In the genomic region with DNA sequence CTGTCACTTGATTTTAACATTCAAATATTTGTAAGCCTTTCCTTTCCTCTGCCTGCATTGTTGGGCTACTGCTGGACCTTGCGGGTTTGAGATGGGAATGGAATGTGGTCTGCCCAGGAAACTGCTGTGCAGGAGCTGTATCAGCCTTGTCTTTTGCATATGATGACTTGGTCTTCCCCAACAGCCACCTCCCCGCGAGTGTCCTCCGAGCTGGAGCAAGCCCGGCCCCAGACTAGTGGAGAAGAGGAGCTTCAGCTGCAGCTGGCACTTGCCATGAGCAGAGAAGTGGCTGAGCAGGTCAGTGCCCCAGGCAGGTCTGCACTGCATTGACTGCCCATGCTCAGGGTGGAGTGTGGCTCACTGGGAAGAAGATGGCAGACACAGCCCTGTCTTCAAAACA, we compare ENCODE assay signal across 30 cellular contexts. TPM values are rescaled to one million over a fixed set of nuclear protein-coding genes. Genes with fewer than 3 reads are reported as not detected.
DNase-seq lines count a peak whose midpoint lies in the region; ATAC-seq, FAIRE-seq and TF ChIP-seq lines count a peak whose summit lies in the region.
"Had no signal": no experiment of that assay in that cellular context is flagged by ENCODE, and none has a peak within 500 bp of the region (broad histone marks: within the 10 kb centered on the region; RNA-seq: fewer than 3 reads in every experiment).

No MANE protein-coding gene starts in this region.

- no peak overlapping the region for H2AFZ ChIP-seq in keratinocyte (ENCODE audit: control insufficient read depth, low read length)

- dilution Hi-C loops in keratinocyte (cut with MboI; ENCODE audit: extremely low pct_ligation_motif_present, low sequenced_read_pairs) = no loop called here

- H3K27me3 ChIP-seq in keratinocyte (ENCODE audit: control insufficient read depth, extremely low read depth, insufficient read depth, low read length) = no peaks in the 10 kb centered on the region
- H3K27me3 ChIP-seq: cardiac muscle cell, gastrocnemius medialis, ovary had no signal

- peaks cover 1% of the 10 kb centered on the region for H3K27me3 Mint-ChIP-seq in HFFc6 (ENCODE audit: insufficient read depth)

- peaks cover 18% of the 10 kb centered on the region for H3K36me3 Mint-ChIP-seq in HFFc6 (ENCODE audit: low read depth)

- ATAC-seq in HG03457 (IDR thresholded peaks at IDR 0.05; ENCODE audit: unreplicated experiment) = no peak
- ATAC-seq: activated CD8-positive, alpha-beta T cell treated with anti-CD3 and anti-CD28 coated beads for 36 hours; activated naive CD4-positive, alpha-beta T cell treated with anti-CD3 and anti-CD28 coated beads, Interleukin-2, amount 50 U/mL, for 72 hours; activated T-helper 17 cell treated with anti-CD3 and anti-CD28 coated beads, Interleukin-2, amount 50 U/mL, for 72 hours; gastrocnemius medialis; SK-N-SH treated with all-trans-retinoic acid at 6 μM for 48 hours had no signal

- no peak for DNase-seq in HFFc6
- no peak for DNase-seq in keratinocyte (ENCODE audit: low read depth, low spot score)
- no peak for DNase-seq in substantia nigra (lab: John Stamatoyannopoulos, UW)
- DNase-seq in DMS53 (lab: John Stamatoyannopoulos, UW) = no peak
- DNase-seq in iPS-NIHi11 (ENCODE audit: low spot score) = no peak
- DNase-seq: activated CD8-positive, alpha-beta T cell treated with anti-CD3 and anti-CD28 coated beads for 36 hours; anterior cingulate cortex; gastrocnemius medialis; hippocampal formation; immature natural killer cell; Karpas-422; left ventricle myocardium inferior; NCI-H146; NCI-H2107; NCI-H446 treated with DMSO at 0.1 percent for 48 hours; ovary; stimulated activated CD4-positive, alpha-beta T cell treated with anti-CD3 and anti-CD28 coated beads, Interleukin-2, amount 100 ng/mL, for 48 hours; T-helper 2 cell had no signal

- no peaks in the 10 kb centered on the region for H3K9me3 ChIP-seq in keratinocyte (ENCODE audit: control insufficient read depth, low read depth, low read length)
- H3K9me3 ChIP-seq: gastrocnemius medialis, left ventricle myocardium inferior, ovary had no signal

- peak; percentile 17 for FAIRE-seq in keratinocyte (lab: Jason Lieb, UNC)
- FAIRE-seq: endometrium, H54, urothelium cell line had no signal

- H3K4me2 ChIP-seq in keratinocyte (ENCODE audit: control insufficient read depth, extremely low read depth, insufficient read depth, low read depth, low read length) = peak overlapping the region; percentile 2

- H3K27ac Mint-ChIP-seq in HFFc6 = peak overlapping the region; percentile 33; the same call in 1 of the 2 replicates
- H3K27ac Mint-ChIP-seq: activated CD8-positive, alpha-beta T cell treated with anti-CD3 and anti-CD28 coated beads for 36 hours; activated T-helper 17 cell treated with anti-CD3 and anti-CD28 coated beads, Interleukin-2, amount 50 U/mL, for 72 hours; dendritic cell treated with granulocyte-macrophage colony-stimulating factor and Interleukin-4, amounts not matched to agents 40 ng/mL and 50 ng/mL, for 4 days; immature natural killer cell; nephron had no signal

- H3K4me3 Mint-ChIP-seq in HFFc6 = no peak overlapping the region
- H3K4me3 Mint-ChIP-seq: activated CD8-positive, alpha-beta T cell treated with anti-CD3 and anti-CD28 coated beads for 36 hours; activated T-helper 17 cell treated with anti-CD3 and anti-CD28 coated beads, Interleukin-2, amount 50 U/mL, for 72 hours; dendritic cell treated with granulocyte-macrophage colony-stimulating factor and Interleukin-4, amounts not matched to agents 40 ng/mL and 50 ng/mL, for 4 days; immature natural killer cell; nephron had no signal

- peaks cover 15 to 37% of the 10 kb centered on the region in 2 experiments for H3K36me3 ChIP-seq in keratinocyte (ENCODE audit: control insufficient read depth in 2 of 2, extremely low read depth in 1 of 2, insufficient read depth in 2 of 2, low read length in 2 of 2)
- H3K36me3 ChIP-seq: cardiac muscle cell, ovary had no signal

- H3K9me1 ChIP-seq in keratinocyte (ENCODE audit: control insufficient read depth, extremely low read depth, insufficient read depth, low read length) = peaks cover 4% of the 10 kb centered on the region

- peaks cover 30% of the 10 kb centered on the region for H3K4me1 ChIP-seq in keratinocyte (ENCODE audit: control insufficient read depth, extremely low read depth, insufficient read depth, low read length)

- H3K9ac ChIP-seq in keratinocyte (ENCODE audit: control insufficient read depth, extremely low read depth, insufficient read depth, low read length) = no peak overlapping the region

- H3K4me1 Mint-ChIP-seq in HFFc6 (ENCODE audit: low read depth) = peaks cover 51% of the 10 kb centered on the region

- H4K20me1 ChIP-seq in keratinocyte (ENCODE audit: control insufficient read depth, extremely low read depth, insufficient read depth, low read length) = no peaks in the 10 kb centered on the region

- TF ChIP-seq CTCF in HFFc6 (IDR thresholded peaks at IDR 0.05) = no peak
- no peak for TF ChIP-seq CTCF in keratinocyte (optimal IDR thresholded peaks at IDR 0.05 in 1 of 3, IDR thresholded peaks at IDR 0.05 in 1 of 3, conservative IDR thresholded peaks at IDR 0.05 in 1 of 3; ENCODE audit: extremely low read depth in 1 of 3, insufficient read depth in 2 of 3, low read length in 3 of 3)

- H3K9me3 Mint-ChIP-seq in HFFc6 = no peaks in the 10 kb centered on the region
- H3K9me3 Mint-ChIP-seq: activated CD8-positive, alpha-beta T cell treated with anti-CD3 and anti-CD28 coated beads for 36 hours; activated naive CD4-positive, alpha-beta T cell treated with anti-CD3 and anti-CD28 coated beads, Interleukin-2, amount 50 U/mL, for 72 hours; activated T-helper 17 cell treated with anti-CD3 and anti-CD28 coated beads, Interleukin-2, amount 50 U/mL, for 72 hours; dendritic cell treated with granulocyte-macrophage colony-stimulating factor and Interleukin-4, amounts not matched to agents 40 ng/mL and 50 ng/mL, for 4 days; immature natural killer cell; nephron had no signal

- H3K4me3 ChIP-seq in keratinocyte (ENCODE audit: control insufficient read depth in 2 of 3, extremely low read depth in 1 of 3, insufficient read depth in 2 of 3, low read depth in 1 of 3, low read length in 3 of 3) = no peak overlapping the region
- H3K4me3 ChIP-seq: cardiac muscle cell, gastrocnemius medialis, left ventricle myocardium inferior, ovary had no signal

- H3K79me2 ChIP-seq in keratinocyte (ENCODE audit: control insufficient read depth, insufficient read depth, low read length) = no peaks in the 10 kb centered on the region

- H3K27ac ChIP-seq in angular gyrus (ENCODE audit: low read depth, low read length) (peak overlapping the region; percentile 72), keratinocyte (ENCODE audit: control insufficient read depth, insufficient read depth, low read length) (no peak overlapping the region), substantia nigra (ENCODE audit: low read depth, low read length, poor library complexity, severe bottlenecking) (peak overlapping the region; percentile 95)
- H3K27ac ChIP-seq: cardiac muscle cell, gastrocnemius medialis, left ventricle myocardium inferior, ovary had no signal

RNA-seq across cellular contexts. Expression of gene B9D1, which starts 52.8 kb away (rescaled TPM):
- 10 to 100 TPM; 18.0 to 28.9 (median 24.5) TPM for total RNA-seq in HFFc6 (2021; fragmentation: NEBNext Ultra II Directional; extraction: Animal tissue kit (Norgen Biotek cat#: 25700))
- 27.1 to 31.7 TPM (median 30.3 TPM) in 3 replicates for polyA plus RNA-seq in keratinocyte
- polyA plus RNA-seq in keratinocyte (2011; ENCODE audit: low read depth) = 2.7 TPM
- polyA plus RNA-seq in keratinocyte (2011; cell fraction: cytosol; rRNA removed) = 21.7 and 33.7 TPM in 2 replicates
- 17.1 and 23.4 TPM in 2 replicates for polyA plus RNA-seq in keratinocyte (2011; cell fraction: nucleus; rRNA removed)
- polyA plus RNA-seq in keratinocyte (2012; ENCODE audit: low replicate concordance) = 8.4 and 21.4 TPM in 2 replicates
- 14.9 to 31.9 TPM (median 26.9 TPM) in 3 replicates for polyA minus RNA-seq in keratinocyte
- 18.2 TPM for polyA minus RNA-seq in keratinocyte (2011; cell fraction: cytosol; rRNA and poly(A)+ RNA removed)
- polyA minus RNA-seq in keratinocyte (2011; cell fraction: nucleus; rRNA and poly(A)+ RNA removed) = 8.0 and 8.7 TPM in 2 replicates
- polyA plus RNA-seq: CD14-positive monocyte had no signal
